1 cellular context compared by ENCODE assay signal in genomic region chr4:157808796-157809408, GRCh38.
TF ChIP-seq lines count a peak whose summit lies in the region.

No MANE protein-coding gene starts in this region.

TF ChIP-seq in HepG2, 621 proteins besides CTCF, POLR2A, EP300 and RAD21 (continued from another document):
- TF ChIP-seq ATF5 (CRISPR knock-in tag; IDR thresholded peaks at IDR 0.05; ENCODE audit: low read depth) = no peak
- no peak for TF ChIP-seq HNF4G (IDR thresholded peaks at IDR 0.05; ENCODE audit: borderline replicate concordance, low read depth, low read length)
- no peak for TF ChIP-seq HNF4G (CRISPR knock-in tag; IDR thresholded peaks at IDR 0.05; ENCODE audit: borderline replicate concordance, low read depth)
- TF ChIP-seq ELF4 (CRISPR knock-in tag; IDR thresholded peaks at IDR 0.05; ENCODE audit: borderline replicate concordance) = no peak
- TF ChIP-seq ZNF282 (IDR thresholded peaks at IDR 0.05; ENCODE audit: partially characterized antibody) = no peak
- TF ChIP-seq TAF15 (IDR thresholded peaks at IDR 0.05; ENCODE audit: low read depth, low read length, poor library complexity, severe bottlenecking) = no peak
- TF ChIP-seq SPEN (CRISPR knock-in tag; IDR thresholded peaks at IDR 0.05; ENCODE audit: low read depth) = no peak
- no peak for TF ChIP-seq SATB2 (CRISPR knock-in tag; IDR thresholded peaks at IDR 0.05)
- no peak for TF ChIP-seq SNAPC5 (CRISPR knock-in tag; IDR thresholded peaks at IDR 0.05; ENCODE audit: borderline replicate concordance)
- TF ChIP-seq PBX2 (CRISPR knock-in tag; IDR thresholded peaks at IDR 0.05) = no peak
- TF ChIP-seq ZNF607 (CRISPR knock-in tag; IDR thresholded peaks at IDR 0.05; ENCODE audit: borderline replicate concordance) = no peak
TF ChIP-seq in HepG2: peak in this region for 0.
